In the genomic region with DNA sequence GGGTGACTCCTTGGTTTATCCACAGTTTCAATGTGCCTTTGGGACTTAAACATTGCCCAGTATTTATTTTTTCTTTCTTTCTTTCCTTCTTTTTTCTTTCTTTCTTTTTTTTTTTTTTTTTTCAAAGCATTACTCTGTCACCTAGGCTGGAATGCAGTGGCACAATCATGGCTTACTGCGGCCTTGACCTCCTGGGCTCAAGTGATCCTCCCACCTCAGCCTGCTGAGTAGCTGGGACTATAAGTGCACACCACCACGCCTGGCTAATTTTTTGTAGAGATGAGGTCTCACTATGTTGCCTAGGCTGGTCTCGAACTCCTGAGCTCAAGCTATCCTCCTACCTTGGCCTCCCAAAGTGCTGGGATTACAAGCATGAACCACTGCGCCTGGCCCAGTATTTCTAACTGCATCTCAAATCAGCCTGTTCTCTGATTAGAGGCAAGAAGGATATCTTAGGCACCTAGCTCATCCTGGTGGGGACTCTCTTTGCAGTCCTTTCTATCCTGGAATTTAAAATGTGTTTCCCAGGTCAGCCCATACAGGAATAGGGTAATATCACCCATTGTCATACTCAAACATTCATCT, we compare ENCODE assay signal across 1 cellular context. TPM values are rescaled to one million over a fixed set of nuclear protein-coding genes. Genes with fewer than 3 reads are reported as not detected.
"Had no signal": no experiment of that assay in that cellular context is flagged by ENCODE, and none has a peak within 500 bp of the region (broad histone marks: within the 10 kb centered on the region; RNA-seq: fewer than 3 reads in every experiment).

No MANE protein-coding gene starts in this region.

RNA-seq across cellular contexts. Expression of a gene that starts 56.2 kb away (rescaled TPM):
- total RNA-seq: activated B cell treated with CpG ODN at 0.5 μM for 24 hours had no signal
